10 cellular contexts compared by ENCODE assay signal in the genomic region with DNA sequence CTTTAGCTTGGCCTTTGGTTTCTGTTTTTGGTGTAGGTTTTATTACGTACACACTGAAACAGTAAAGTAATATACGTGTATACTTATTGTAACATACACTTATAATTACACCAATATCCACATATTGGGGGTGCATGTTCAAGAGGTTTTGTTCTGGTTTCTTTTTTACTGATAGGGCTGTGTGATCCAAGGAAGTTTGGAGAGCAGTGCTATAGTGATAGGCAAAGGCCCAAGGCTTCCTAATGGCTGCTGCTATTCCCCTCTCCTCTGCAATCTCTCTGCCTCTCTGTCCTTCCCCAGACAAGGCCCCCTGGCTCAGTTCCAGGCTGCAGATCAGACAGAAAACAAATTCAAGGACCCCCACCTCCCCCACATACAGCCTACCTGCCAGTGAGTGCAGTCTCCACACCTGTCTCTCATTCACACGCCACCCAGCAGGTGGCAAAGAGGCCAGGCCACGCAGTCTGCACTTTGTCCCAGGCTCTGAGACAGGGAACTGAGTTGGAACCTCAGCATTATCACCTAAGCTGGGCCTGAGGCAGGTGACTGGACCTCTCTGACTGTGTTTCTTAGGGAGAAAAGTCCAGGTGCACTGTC. TPM values are rescaled to one million over a fixed set of nuclear protein-coding genes. Genes with fewer than 3 reads are reported as not detected.
DNase-seq lines count a peak whose midpoint lies in the region; ATAC-seq and TF ChIP-seq lines count a peak whose summit lies in the region.
"Had no signal": no experiment of that assay in that cellular context is flagged by ENCODE, and none has a peak within 500 bp of the region (broad histone marks: within the 10 kb centered on the region; RNA-seq: fewer than 3 reads in every experiment).

No MANE protein-coding gene starts in this region.

- 47 to 51% methylated on average over 4 of the region's 4 CpGs for WGBS in aorta, 2 donors

- peak overlapping the region; percentile 48 for H3K4me3 Mint-ChIP-seq in chondrocyte (ENCODE audit: unreplicated experiment)
- H3K4me3 Mint-ChIP-seq in T-helper 2 cell treated with Interferon-gamma antibody and Interleukin-4, amounts not matched to agents 5 μg/mL and 100 μg/mL, for 36 hours, result no peak overlapping the region

- no peaks in the 10 kb centered on the region for H3K9me3 Mint-ChIP-seq in chondrocyte (ENCODE audit: low read depth)
- H3K9me3 Mint-ChIP-seq in T-helper 2 cell treated with Interferon-gamma antibody and Interleukin-4, amounts not matched to agents 5 μg/mL and 100 μg/mL, for 36 hours, result no peaks in the 10 kb centered on the region

- peak in 1 of 2 donors; percentile 38 for DNase-seq in cardiac muscle cell (ENCODE audit: low read depth in 1 of 2, low spot score in 1 of 2)
- no peak for DNase-seq in Right ventricle myocardium inferior (ENCODE audit: missing footprints)
- DNase-seq in chondrocyte (ENCODE audit: low spot score), result no peak
- no peak for DNase-seq in aorta
- no peak for DNase-seq in T-helper 2 cell treated with Interferon-gamma antibody and Interleukin-4, amounts not matched to agents 5 μg/mL and 100 μg/mL, for 36 hours (ENCODE audit: low spot score)
- DNase-seq in SIG-M5 treated with dmso at 0.1 percent for 504 hours (lab: John Stamatoyannopoulos, UW; ENCODE audit: unreplicated experiment), result no peak
- DNase-seq: activated CD4-positive, alpha-beta T cell treated with anti-CD3 and anti-CD28 coated beads for 48 hours; NCI-H526 treated with DMSO at 0.1 percent for 48 hours had no signal

- no peaks in the 10 kb centered on the region for H3K36me3 ChIP-seq in cardiac muscle cell
- no peaks in the 10 kb centered on the region for H3K36me3 ChIP-seq in mucosa of stomach (ENCODE audit: control insufficient read depth, insufficient read depth, low read length)
- H3K36me3 ChIP-seq in aorta (ENCODE audit: control insufficient read depth in 1 of 2, insufficient read depth in 2 of 2, low read length in 1 of 2), result no peaks in the 10 kb centered on the region

- H3K27ac ChIP-seq in cardiac muscle cell, result peak overlapping the region; percentile 86
- peak overlapping the region; percentile 38 to 98 for H3K27ac ChIP-seq in aorta (ENCODE audit: low read depth in 1 of 2, low read length in 2 of 2)

- peak overlapping the region; percentile 49 for H3K9ac ChIP-seq in mucosa of stomach (ENCODE audit: low read length)

- peak overlapping the region; percentile 92 for H3K27ac Mint-ChIP-seq in chondrocyte (ENCODE audit: unreplicated experiment)
- no peak overlapping the region for H3K27ac Mint-ChIP-seq in T-helper 2 cell treated with Interferon-gamma antibody and Interleukin-4, amounts not matched to agents 5 μg/mL and 100 μg/mL, for 36 hours

- peaks cover 30% of the 10 kb centered on the region for H3K4me1 ChIP-seq in cardiac muscle cell (ENCODE audit: low read depth)
- peaks cover 36% of the 10 kb centered on the region for H3K4me1 ChIP-seq in mucosa of stomach (ENCODE audit: control insufficient read depth, insufficient read depth, low read length)
- peaks cover 0 to 8% of the 10 kb centered on the region in 2 donors for H3K4me1 ChIP-seq in aorta (ENCODE audit: control insufficient read depth in 1 of 2, insufficient read depth in 2 of 2, low read length in 2 of 2)

- no peaks in the 10 kb centered on the region for H3K27me3 ChIP-seq in cardiac muscle cell
- H3K27me3 ChIP-seq in mucosa of stomach (ENCODE audit: control insufficient read depth, insufficient read depth, low read length), result no peaks in the 10 kb centered on the region
- H3K27me3 ChIP-seq in aorta (ENCODE audit: control insufficient read depth in 1 of 2, insufficient read depth in 2 of 2, low read length in 1 of 2), result no peaks in the 10 kb centered on the region

- no peak for TF ChIP-seq CTCF in cardiac muscle cell (IDR thresholded peaks at IDR 0.05; ENCODE audit: low read depth, low read length)
- TF ChIP-seq CTCF in chondrocyte (IDR thresholded peaks at IDR 0.05), result no peak

- no peak overlapping the region for H3K4me3 ChIP-seq in cardiac muscle cell
- no peak overlapping the region for H3K4me3 ChIP-seq in mucosa of stomach (ENCODE audit: low read length)
- no peak overlapping the region for H3K4me3 ChIP-seq in aorta (ENCODE audit: low read length in 2 of 2)

- intact Hi-C loops in Right ventricle myocardium inferior (cut with DNase I), result no loop called here
- intact Hi-C loops in aorta (cut with DNase I), result loop anchor here in 1 of 2 donors (5.0 kb wide), 2 partner anchors 55 to 190 kb away; a partner anchor contains a TSS

- H3K4me1 Mint-ChIP-seq in chondrocyte (ENCODE audit: low read depth), result peaks cover 58% of the 10 kb centered on the region
- H3K4me1 Mint-ChIP-seq in T-helper 2 cell treated with Interferon-gamma antibody and Interleukin-4, amounts not matched to agents 5 μg/mL and 100 μg/mL, for 36 hours (ENCODE audit: low read depth), result peaks cover 2% of the 10 kb centered on the region

- H3K9me3 ChIP-seq in cardiac muscle cell (ENCODE audit: low read depth) (no peaks in the 10 kb centered on the region), mucosa of stomach (ENCODE audit: control insufficient read depth, low read length) (no peaks in the 10 kb centered on the region), aorta (ENCODE audit: control insufficient read depth, low read length) (no peaks in the 10 kb centered on the region)

- peaks cover 2% of the 10 kb centered on the region for H3K36me3 Mint-ChIP-seq in chondrocyte (ENCODE audit: low read depth)
- no peaks in the 10 kb centered on the region for H3K36me3 Mint-ChIP-seq in T-helper 2 cell treated with Interferon-gamma antibody and Interleukin-4, amounts not matched to agents 5 μg/mL and 100 μg/mL, for 36 hours (ENCODE audit: low read depth)

- ATAC-seq in Right ventricle myocardium inferior (no peak), aorta (ENCODE audit: low FRiP score) (no peak), HG03442 (IDR thresholded peaks at IDR 0.05; ENCODE audit: unreplicated experiment) (no peak)

- H3K27me3 Mint-ChIP-seq in chondrocyte (ENCODE audit: low read depth), result no peaks in the 10 kb centered on the region
- H3K27me3 Mint-ChIP-seq in T-helper 2 cell treated with Interferon-gamma antibody and Interleukin-4, amounts not matched to agents 5 μg/mL and 100 μg/mL, for 36 hours (ENCODE audit: low read depth), result no peaks in the 10 kb centered on the region

RNA-seq across cellular contexts. Expression of a gene that starts 15.1 kb away (rescaled TPM):
- total RNA-seq in cardiac muscle cell (65.7 and 70.3 TPM in 2 replicates), Right ventricle myocardium inferior (43.1 TPM), chondrocyte (117 to 121 TPM (median 121 TPM) in 3 replicates), aorta (10 to 100 TPM; 96.3 to 96.9 TPM)
- polyA plus RNA-seq in cardiac muscle cell (59.6 and 68.8 TPM in 2 replicates), aorta (10 to 100 TPM; 17.2 to 46.8 TPM)

RNA-seq across cellular contexts. Expression of a gene that starts 56.0 kb away (rescaled TPM):
- total RNA-seq in cardiac muscle cell, result 3.6 and 4.1 TPM in 2 replicates
- polyA plus RNA-seq in cardiac muscle cell, result 2.9 and 4.3 TPM in 2 replicates
- 4.7 TPM for total RNA-seq in Right ventricle myocardium inferior
- 1.7 to 9.9 TPM (median 8.5 TPM) in 3 replicates for total RNA-seq in chondrocyte
- total RNA-seq in aorta, result 100 to 1,000 TPM in 1 of 2 donors, 10 to 100 TPM in 1; 73.1 to 145 TPM
- polyA plus RNA-seq in aorta, result 10 to 100 TPM; 57.4 to 86.8 TPM

RNA-seq across cellular contexts. Expression of a gene that starts 59.5 kb away (rescaled TPM):
- 198 and 262 TPM in 2 replicates for total RNA-seq in cardiac muscle cell
- polyA plus RNA-seq in cardiac muscle cell, result 179 and 193 TPM in 2 replicates
- total RNA-seq in Right ventricle myocardium inferior, result 55.4 TPM
- total RNA-seq in chondrocyte, result 126 to 132 TPM (median 129 TPM) in 3 replicates
- 100 to 1,000 TPM; 144 to 167 TPM for total RNA-seq in aorta
- polyA plus RNA-seq in aorta, result 100 to 1,000 TPM in 1 of 2 donors, 10 to 100 TPM in 1; 37.4 to 160 TPM
